14 cellular contexts compared by ENCODE assay signal in genomic region chr2:237413293-237414055, GRCh38. TPM values are rescaled to one million over a fixed set of nuclear protein-coding genes. Genes with fewer than 3 reads are reported as not detected.
A peak's percentile ranks its signal among the peaks of the same experiment; 100 is the strongest.
DNase-seq lines count a peak whose midpoint lies in the region; ATAC-seq and TF ChIP-seq lines count a peak whose summit lies in the region.
"Had no signal": no experiment of that assay in that cellular context is flagged by ENCODE, and none has a peak within 500 bp of the region (broad histone marks: within the 10 kb centered on the region; RNA-seq: fewer than 3 reads in every experiment).

No MANE protein-coding gene starts in this region.

- H4K20me1 ChIP-seq in Karpas-422 (ENCODE audit: insufficient read depth, low read depth, low read length), result no peaks in the 10 kb centered on the region

- H3K9me3 ChIP-seq in duodenal mucosa (ENCODE audit: control insufficient read depth in 1 of 2, low read length in 2 of 2) (no peaks in the 10 kb centered on the region), lower lobe of right lung (no peaks in the 10 kb centered on the region), stomach smooth muscle (ENCODE audit: control insufficient read depth in 2 of 2, low read length in 2 of 2) (no peaks in the 10 kb centered on the region), Karpas-422 (ENCODE audit: low read length) (no peaks in the 10 kb centered on the region)
- H3K9me3 ChIP-seq: mucosa of descending colon had no signal

- no peaks in the 10 kb centered on the region for H3K79me2 ChIP-seq in Karpas-422 (ENCODE audit: low read length)

- H3K9me2 ChIP-seq in Karpas-422 (replicated peaks; ENCODE audit: insufficient read depth, low read length), result no peaks in the 10 kb centered on the region

- H3K9ac ChIP-seq in duodenal mucosa (ENCODE audit: low read depth in 1 of 2, low read length in 2 of 2) (peak overlapping the region; percentile 32 to 64), stomach smooth muscle (ENCODE audit: low read length in 2 of 2) (peak overlapping the region; percentile 91 to 96), Karpas-422 (ENCODE audit: low read length) (no peak overlapping the region)

- H3K36me3 ChIP-seq in duodenal mucosa (ENCODE audit: control insufficient read depth in 1 of 2, insufficient read depth in 2 of 2, low read length in 2 of 2), result no peaks in the 10 kb centered on the region
- H3K36me3 ChIP-seq in lower lobe of right lung, result no peaks in the 10 kb centered on the region
- no peaks in the 10 kb centered on the region for H3K36me3 ChIP-seq in stomach smooth muscle (ENCODE audit: control insufficient read depth in 2 of 2, insufficient read depth in 2 of 2, low read length in 2 of 2)
- H3K36me3 ChIP-seq in Karpas-422 (ENCODE audit: insufficient read depth, low read length), result no peaks in the 10 kb centered on the region

- no peak overlapping the region for H2AFZ ChIP-seq in Karpas-422 (ENCODE audit: low read length)

- H3K4me2 ChIP-seq in Karpas-422 (ENCODE audit: low read depth, low read length, poor library complexity, severe bottlenecking), result no peak overlapping the region

- DNase-seq in HFF-Myc (ENCODE audit: extremely low read depth, low read depth) (no peak), lower lobe of right lung (no peak), caudate nucleus (lab: John Stamatoyannopoulos, UW) (no peak), hepatic stellate cell (ENCODE audit: low spot score) (no peak), SK-N-DZ (ENCODE audit: low spot score) (no peak), Karpas-422 (no peak)
- DNase-seq: cerebellar nuclear complex, NCI-H446, SHP77 treated with DMSO at 0.1 percent for 48 hours had no signal

- no peak for TF ChIP-seq CTCF in HFF-Myc (IDR thresholded peaks at IDR 0.05; ENCODE audit: low read depth, low read length, missing control alignments)
- no peak for TF ChIP-seq CTCF in lower lobe of right lung (IDR thresholded peaks at IDR 0.05)

- no peak for ATAC-seq in lower lobe of right lung
- ATAC-seq: stimulated activated effector memory CD8-positive, alpha-beta T cell treated with anti-CD3 and anti-CD28 coated beads, Interleukin-12 subunit alpha, Interleukin-12 subunit beta, amount 100 ng/mL, for 72 hours had no signal

- H3K4me1 ChIP-seq in duodenal mucosa (ENCODE audit: control insufficient read depth in 1 of 2, insufficient read depth in 2 of 2, low read length in 2 of 2) (no peaks in the 10 kb centered on the region), lower lobe of right lung (no peaks in the 10 kb centered on the region), stomach smooth muscle (ENCODE audit: control insufficient read depth, insufficient read depth, low read length) (peaks cover 26% of the 10 kb centered on the region), Karpas-422 (ENCODE audit: low read length) (no peaks in the 10 kb centered on the region)

- H3K4me3 ChIP-seq in HFF-Myc (replicated peaks; ENCODE audit: low read depth, low read length), result peak overlapping the region; percentile 82
- peak overlapping the region; percentile 48 to 63 for H3K4me3 ChIP-seq in duodenal mucosa (ENCODE audit: low read depth in 1 of 2, low read length in 2 of 2)
- H3K4me3 ChIP-seq in lower lobe of right lung, result peak overlapping the region; percentile 56
- H3K4me3 ChIP-seq in stomach smooth muscle (ENCODE audit: low read length in 2 of 2), result peak overlapping the region; percentile 90 to 94
- no peak overlapping the region for H3K4me3 ChIP-seq in Karpas-422 (ENCODE audit: low read length)

- H3K27me3 ChIP-seq in duodenal mucosa (ENCODE audit: control insufficient read depth in 1 of 2, insufficient read depth in 2 of 2, low read length in 2 of 2) (peaks cover 4 to 9% of the 10 kb centered on the region in 2 donors), lower lobe of right lung (ENCODE audit: low read depth) (no peaks in the 10 kb centered on the region), stomach smooth muscle (ENCODE audit: control insufficient read depth in 1 of 2, insufficient read depth in 2 of 2, low read length in 2 of 2) (no peaks in the 10 kb centered on the region), Karpas-422 (ENCODE audit: low read length) (no peaks in the 10 kb centered on the region)

- H3K27ac ChIP-seq in duodenal mucosa (ENCODE audit: low read depth, low read length) (peak overlapping the region; percentile 69), lower lobe of right lung (peak overlapping the region; percentile 73), stomach smooth muscle (ENCODE audit: low read length) (peak overlapping the region; percentile 97), caudate nucleus (ENCODE audit: low read depth, low read length) (no peak overlapping the region), Karpas-422 (ENCODE audit: low read length) (no peak overlapping the region)

- intact Hi-C loops in lower lobe of right lung (cut with DNase I), result no loop called here

RNA-seq across cellular contexts. Expression of gene COL6A3, which starts 0.5 kb away (rescaled TPM):
- 114 TPM for total RNA-seq in lower lobe of right lung
- polyA plus RNA-seq in SK-N-DZ (2014; cell fraction: cytosol; rRNA removed), result 0.96 and 1.3 TPM in 2 replicates
- 1.1 and 1.5 TPM in 2 replicates for polyA plus RNA-seq in SK-N-DZ (2014; cell fraction: nucleus; rRNA removed)
- total RNA-seq in Karpas-422 (2014; rRNA removed; shearing (Covaris generic); ENCODE audit: low replicate concordance), result 0.07 TPM in 1 of 2 replicates, not detected in the other
- polyA plus RNA-seq: CD14-positive monocyte had no signal

Comparison
In these comparisons a context has a peak if more than half of its experiments do, and no peak if none do; other contexts are left out.
1. H3K27ac ChIP-seq: peak in duodenal mucosa (single experiment), lower lobe of right lung (single experiment) and stomach smooth muscle (single experiment); none in caudate nucleus (single experiment) and Karpas-422 (single experiment).
2. RNA of gene COL6A3, which starts 0.5 kb away (total RNA-seq): 114 TPM in lower lobe of right lung (single experiment); 0.07 TPM in Karpas-422; every median in the first group is over 100 times any median in the second.